In the genomic region with DNA sequence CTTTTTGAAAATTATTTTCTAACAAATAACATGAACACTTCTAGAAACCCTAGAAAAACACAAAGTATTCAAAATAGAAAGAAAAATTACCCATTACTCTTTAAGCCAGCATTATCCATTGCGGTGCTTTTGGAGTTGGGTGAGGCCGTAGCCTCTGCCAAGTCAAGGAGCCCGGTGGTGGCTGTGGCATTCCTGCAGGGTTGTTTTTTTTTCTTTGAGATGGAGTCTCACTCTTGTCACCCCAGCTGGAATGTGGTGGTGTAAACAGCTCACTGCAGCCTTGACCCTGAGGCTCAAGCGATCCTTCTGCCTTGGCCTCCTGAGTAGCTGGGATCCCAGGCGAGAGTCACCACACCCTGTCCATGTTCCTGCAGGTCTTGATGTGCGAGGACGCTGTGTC, we compare ENCODE assay signal across 18 cellular contexts.
"Had no signal": no experiment of that assay in that cellular context is flagged by ENCODE, and none has a peak within 500 bp of the region (broad histone marks: within the 10 kb centered on the region; RNA-seq: fewer than 3 reads in every experiment).

No MANE protein-coding gene starts in this region.

- H3K27me3 Mint-ChIP-seq: effector memory CD8-positive, alpha-beta T cell; memory B cell; naive B cell; stimulated activated naive B cell treated with anti-CD40 and anti-IgM and Interleukin-4, amounts not matched to agents 10 μg/mL and 1 μg/mL and 100 μg/mL, for 72 hours; stimulated activated naive CD8-positive, alpha-beta T cell treated with anti-CD3 and anti-CD28 coated beads, Interleukin-15, amount 100 ng/mL, for 72 hours had no signal

- H3K27ac Mint-ChIP-seq: immature natural killer cell; memory B cell; nephron; stimulated activated naive B cell treated with anti-CD40 and anti-IgM and Interleukin-4, amounts not matched to agents 10 μg/mL and 1 μg/mL and 100 μg/mL, for 72 hours; stimulated activated naive CD8-positive, alpha-beta T cell treated with anti-CD3 and anti-CD28 coated beads, Interleukin-15, amount 100 ng/mL, for 72 hours had no signal

- H3K9me3 Mint-ChIP-seq: effector memory CD8-positive, alpha-beta T cell; immature natural killer cell; memory B cell; naive B cell; nephron; stimulated activated naive B cell treated with anti-CD40 and anti-IgM and Interleukin-4, amounts not matched to agents 10 μg/mL and 1 μg/mL and 100 μg/mL, for 72 hours; stimulated activated naive CD8-positive, alpha-beta T cell treated with anti-CD3 and anti-CD28 coated beads, Interleukin-15, amount 100 ng/mL, for 72 hours had no signal

- ATAC-seq: effector memory CD8-positive, alpha-beta T cell; gastrocnemius medialis; lower lobe of right lung; stimulated activated naive B cell treated with anti-CD40 and anti-IgM and Interleukin-4, amounts not matched to agents 10 μg/mL and 1 μg/mL and 100 μg/mL, for 72 hours; stimulated activated naive CD8-positive, alpha-beta T cell treated with anti-CD3 and anti-CD28 coated beads, Interleukin-15, amount 100 ng/mL, for 72 hours had no signal

- DNase-seq: effector memory CD8-positive, alpha-beta T cell; gastrocnemius medialis; immature natural killer cell; left cardiac atrium; lower lobe of right lung; naive B cell; spleen; stimulated activated CD4-positive, alpha-beta T cell treated with anti-CD3 and anti-CD28 coated beads, Interleukin-15, amount 100 ng/mL, for 24 hours; stimulated activated CD4-positive, alpha-beta T cell treated with anti-CD3 and anti-CD28 coated beads, Interleukin-1b, Interleukin-23, amount 100 ng/mL, for 48 hours; stimulated activated CD4-positive, alpha-beta T cell treated with anti-CD3 and anti-CD28 coated beads, Interleukin-4, amount 100 ng/mL, for 4 hours; stimulated activated naive B cell treated with anti-CD40 and anti-IgM and Interleukin-4, amounts not matched to agents 10 μg/mL and 1 μg/mL and 100 μg/mL, for 72 hours; stimulated activated naive CD8-positive, alpha-beta T cell treated with anti-CD3 and anti-CD28 coated beads, Interleukin-15, amount 100 ng/mL, for 72 hours; substantia nigra; trophoblast cell had no signal

- H3K4me3 ChIP-seq: esophagus muscularis mucosa, gastrocnemius medialis, left ventricle myocardium inferior, lower lobe of right lung, spleen had no signal

- H3K4me3 Mint-ChIP-seq: effector memory CD8-positive, alpha-beta T cell; immature natural killer cell; memory B cell; naive B cell; nephron; stimulated activated naive B cell treated with anti-CD40 and anti-IgM and Interleukin-4, amounts not matched to agents 10 μg/mL and 1 μg/mL and 100 μg/mL, for 72 hours; stimulated activated naive CD8-positive, alpha-beta T cell treated with anti-CD3 and anti-CD28 coated beads, Interleukin-15, amount 100 ng/mL, for 72 hours had no signal
